Comparison of ENCODE assay signal across 1 cellular context in genomic region chr2:26144953-26145680, GRCh38.
TF ChIP-seq lines count a peak whose summit lies in the region.

No MANE protein-coding gene starts in this region.

TF ChIP-seq in HCT116, 20 proteins besides CTCF, POLR2A, EP300 and RAD21 (continued from another document):
- TF ChIP-seq REST (IDR thresholded peaks at IDR 0.05; ENCODE audit: low read depth), result no peak
- no peak for TF ChIP-seq ZBTB33 (IDR thresholded peaks at IDR 0.05; ENCODE audit: extremely low read depth, insufficient replicate concordance, low read length)
- no peak for TF ChIP-seq ZFX (IDR thresholded peaks at IDR 0.05)
- no peak for TF ChIP-seq EZH2phosphoT487 (IDR thresholded peaks at IDR 0.05; ENCODE audit: borderline replicate concordance)
- no peak for TF ChIP-seq MAX (IDR thresholded peaks at IDR 0.05)
- TF ChIP-seq SP1 (IDR thresholded peaks at IDR 0.05; ENCODE audit: low read depth), result no peak
- no peak for TF ChIP-seq TCF7L2 (IDR thresholded peaks at IDR 0.05; ENCODE audit: borderline replicate concordance, extremely low read depth, insufficient read depth, insufficient read length)
